Comparison of ENCODE assay signal across 1 cellular context in genomic region chr11:236774-237767, GRCh38.
TF ChIP-seq lines count a peak whose summit lies in the region.

Gene PSMD13, plus strand, starts transcription at chr11:236976. Its CDS starts 74 bp downstream, at chr11:237050.

TF ChIP-seq in HepG2, 621 proteins besides CTCF, POLR2A, EP300 and RAD21 (continued from another document and continues in another):
- TF ChIP-seq ARID5B (CRISPR knock-in tag; IDR thresholded peaks at IDR 0.05) (no peak), MTF2 (CRISPR knock-in tag; IDR thresholded peaks at IDR 0.05; ENCODE audit: borderline replicate concordance) (no peak), BRF2 (CRISPR knock-in tag; IDR thresholded peaks at IDR 0.05) (peak; percentile 38; the same call in 1 of the 2 replicates), KDM2A (CRISPR knock-in tag; IDR thresholded peaks at IDR 0.05; ENCODE audit: borderline replicate concordance, low read depth) (peak; percentile 81), ZNF83 (CRISPR knock-in tag; IDR thresholded peaks at IDR 0.05; ENCODE audit: borderline replicate concordance) (no peak), ZSCAN25 (CRISPR knock-in tag; IDR thresholded peaks at IDR 0.05) (no peak), SALL2 (CRISPR knock-in tag; IDR thresholded peaks at IDR 0.05) (peak; percentile 71; the same call in 1 of the 2 replicates), KDM4B (CRISPR knock-in tag; IDR thresholded peaks at IDR 0.05) (no peak), EEA1 (CRISPR knock-in tag; IDR thresholded peaks at IDR 0.05; ENCODE audit: borderline replicate concordance) (no peak), ZNF713 (CRISPR knock-in tag; IDR thresholded peaks at IDR 0.05) (peak; percentile 69; the same call in 1 of the 2 replicates), YY1 (IDR thresholded peaks at IDR 0.05; ENCODE audit: insufficient read depth, insufficient replicate concordance, low read depth, low read length) (peak; percentile 83), ZNF564 (CRISPR knock-in tag; IDR thresholded peaks at IDR 0.05) (no peak), ISX (CRISPR knock-in tag; conservative IDR thresholded peaks at IDR 0.05) (no peak), ZBTB34 (CRISPR knock-in tag; IDR thresholded peaks at IDR 0.05) (0 out of 2 replicates have a peak, but pooled peaks have one; percentile 49), CENPT (CRISPR knock-in tag; IDR thresholded peaks at IDR 0.05; ENCODE audit: low read depth) (no peak), NR2C2 (CRISPR knock-in tag; IDR thresholded peaks at IDR 0.05; ENCODE audit: borderline replicate concordance) (peak; percentile 88), REPIN1 (CRISPR knock-in tag; IDR thresholded peaks at IDR 0.05; ENCODE audit: borderline replicate concordance, low read depth) (no peak; the same call in 1 of the 2 replicates), ZNF577 (CRISPR knock-in tag; IDR thresholded peaks at IDR 0.05; ENCODE audit: borderline replicate concordance, low read depth) (no peak), ZNF513 (CRISPR knock-in tag; conservative IDR thresholded peaks at IDR 0.05) (no peak), IKZF5 (CRISPR knock-in tag; IDR thresholded peaks at IDR 0.05) (peak; percentile 73; the same call in 1 of the 2 replicates), SALL1 (CRISPR knock-in tag; IDR thresholded peaks at IDR 0.05) (no peak), TFE3 (CRISPR knock-in tag; IDR thresholded peaks at IDR 0.05) (peak; percentile 67; the same call in 1 of the 2 replicates), ZNF816 (CRISPR knock-in tag; IDR thresholded peaks at IDR 0.05; ENCODE audit: borderline replicate concordance) (0 out of 2 replicates have a peak, but pooled peaks have one; percentile 27), SMAD1 (CRISPR knock-in tag; IDR thresholded peaks at IDR 0.05; ENCODE audit: borderline replicate concordance, low read depth) (peak; percentile 81; the same call in 1 of the 2 replicates), ZMYM4 (CRISPR knock-in tag; IDR thresholded peaks at IDR 0.05) (peak; percentile 52; the same call in 1 of the 2 replicates), PTBP1 (IDR thresholded peaks at IDR 0.05; ENCODE audit: low read depth, low read length, poor library complexity, severe bottlenecking) (no peak), SETDB1 (CRISPR knock-in tag; IDR thresholded peaks at IDR 0.05; ENCODE audit: borderline replicate concordance) (no peak), CHD4 (IDR thresholded peaks at IDR 0.05; ENCODE audit: borderline replicate concordance, low read length) (no peak)
- TF ChIP-seq, protein P1, sequence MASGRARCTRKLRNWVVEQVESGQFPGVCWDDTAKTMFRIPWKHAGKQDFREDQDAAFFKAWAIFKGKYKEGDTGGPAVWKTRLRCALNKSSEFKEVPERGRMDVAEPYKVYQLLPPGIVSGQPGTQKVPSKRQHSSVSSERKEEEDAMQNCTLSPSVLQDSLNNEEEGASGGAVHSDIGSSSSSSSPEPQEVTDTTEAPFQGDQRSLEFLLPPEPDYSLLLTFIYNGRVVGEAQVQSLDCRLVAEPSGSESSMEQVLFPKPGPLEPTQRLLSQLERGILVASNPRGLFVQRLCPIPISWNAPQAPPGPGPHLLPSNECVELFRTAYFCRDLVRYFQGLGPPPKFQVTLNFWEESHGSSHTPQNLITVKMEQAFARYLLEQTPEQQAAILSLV (CRISPR knock-in tag; IDR thresholded peaks at IDR 0.05; ENCODE audit: borderline replicate concordance) = peak; percentile 41; the same call in 1 of the 2 replicates
- TF ChIP-seq, protein P2, sequence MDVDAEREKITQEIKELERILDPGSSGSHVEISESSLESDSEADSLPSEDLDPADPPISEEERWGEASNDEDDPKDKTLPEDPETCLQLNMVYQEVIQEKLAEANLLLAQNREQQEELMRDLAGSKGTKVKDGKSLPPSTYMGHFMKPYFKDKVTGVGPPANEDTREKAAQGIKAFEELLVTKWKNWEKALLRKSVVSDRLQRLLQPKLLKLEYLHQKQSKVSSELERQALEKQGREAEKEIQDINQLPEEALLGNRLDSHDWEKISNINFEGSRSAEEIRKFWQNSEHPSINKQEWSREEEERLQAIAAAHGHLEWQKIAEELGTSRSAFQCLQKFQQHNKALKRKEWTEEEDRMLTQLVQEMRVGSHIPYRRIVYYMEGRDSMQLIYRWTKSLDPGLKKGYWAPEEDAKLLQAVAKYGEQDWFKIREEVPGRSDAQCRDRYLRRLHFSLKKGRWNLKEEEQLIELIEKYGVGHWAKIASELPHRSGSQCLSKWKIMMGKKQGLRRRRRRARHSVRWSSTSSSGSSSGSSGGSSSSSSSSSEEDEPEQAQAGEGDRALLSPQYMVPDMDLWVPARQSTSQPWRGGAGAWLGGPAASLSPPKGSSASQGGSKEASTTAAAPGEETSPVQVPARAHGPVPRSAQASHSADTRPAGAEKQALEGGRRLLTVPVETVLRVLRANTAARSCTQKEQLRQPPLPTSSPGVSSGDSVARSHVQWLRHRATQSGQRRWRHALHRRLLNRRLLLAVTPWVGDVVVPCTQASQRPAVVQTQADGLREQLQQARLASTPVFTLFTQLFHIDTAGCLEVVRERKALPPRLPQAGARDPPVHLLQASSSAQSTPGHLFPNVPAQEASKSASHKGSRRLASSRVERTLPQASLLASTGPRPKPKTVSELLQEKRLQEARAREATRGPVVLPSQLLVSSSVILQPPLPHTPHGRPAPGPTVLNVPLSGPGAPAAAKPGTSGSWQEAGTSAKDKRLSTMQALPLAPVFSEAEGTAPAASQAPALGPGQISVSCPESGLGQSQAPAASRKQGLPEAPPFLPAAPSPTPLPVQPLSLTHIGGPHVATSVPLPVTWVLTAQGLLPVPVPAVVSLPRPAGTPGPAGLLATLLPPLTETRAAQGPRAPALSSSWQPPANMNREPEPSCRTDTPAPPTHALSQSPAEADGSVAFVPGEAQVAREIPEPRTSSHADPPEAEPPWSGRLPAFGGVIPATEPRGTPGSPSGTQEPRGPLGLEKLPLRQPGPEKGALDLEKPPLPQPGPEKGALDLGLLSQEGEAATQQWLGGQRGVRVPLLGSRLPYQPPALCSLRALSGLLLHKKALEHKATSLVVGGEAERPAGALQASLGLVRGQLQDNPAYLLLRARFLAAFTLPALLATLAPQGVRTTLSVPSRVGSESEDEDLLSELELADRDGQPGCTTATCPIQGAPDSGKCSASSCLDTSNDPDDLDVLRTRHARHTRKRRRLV (CRISPR knock-in tag; IDR thresholded peaks at IDR 0.05) = no peak
- TF ChIP-seq, protein P3, sequence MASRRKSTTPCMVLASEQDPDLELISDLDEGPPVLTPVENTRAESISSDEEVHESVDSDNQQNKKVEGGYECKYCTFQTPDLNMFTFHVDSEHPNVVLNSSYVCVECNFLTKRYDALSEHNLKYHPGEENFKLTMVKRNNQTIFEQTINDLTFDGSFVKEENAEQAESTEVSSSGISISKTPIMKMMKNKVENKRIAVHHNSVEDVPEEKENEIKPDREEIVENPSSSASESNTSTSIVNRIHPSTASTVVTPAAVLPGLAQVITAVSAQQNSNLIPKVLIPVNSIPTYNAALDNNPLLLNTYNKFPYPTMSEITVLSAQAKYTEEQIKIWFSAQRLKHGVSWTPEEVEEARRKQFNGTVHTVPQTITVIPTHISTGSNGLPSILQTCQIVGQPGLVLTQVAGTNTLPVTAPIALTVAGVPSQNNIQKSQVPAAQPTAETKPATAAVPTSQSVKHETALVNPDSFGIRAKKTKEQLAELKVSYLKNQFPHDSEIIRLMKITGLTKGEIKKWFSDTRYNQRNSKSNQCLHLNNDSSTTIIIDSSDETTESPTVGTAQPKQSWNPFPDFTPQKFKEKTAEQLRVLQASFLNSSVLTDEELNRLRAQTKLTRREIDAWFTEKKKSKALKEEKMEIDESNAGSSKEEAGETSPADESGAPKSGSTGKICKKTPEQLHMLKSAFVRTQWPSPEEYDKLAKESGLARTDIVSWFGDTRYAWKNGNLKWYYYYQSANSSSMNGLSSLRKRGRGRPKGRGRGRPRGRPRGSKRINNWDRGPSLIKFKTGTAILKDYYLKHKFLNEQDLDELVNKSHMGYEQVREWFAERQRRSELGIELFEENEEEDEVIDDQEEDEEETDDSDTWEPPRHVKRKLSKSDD (CRISPR knock-in tag; IDR thresholded peaks at IDR 0.05; ENCODE audit: low read depth) = no peak
- TF ChIP-seq, protein P4, sequence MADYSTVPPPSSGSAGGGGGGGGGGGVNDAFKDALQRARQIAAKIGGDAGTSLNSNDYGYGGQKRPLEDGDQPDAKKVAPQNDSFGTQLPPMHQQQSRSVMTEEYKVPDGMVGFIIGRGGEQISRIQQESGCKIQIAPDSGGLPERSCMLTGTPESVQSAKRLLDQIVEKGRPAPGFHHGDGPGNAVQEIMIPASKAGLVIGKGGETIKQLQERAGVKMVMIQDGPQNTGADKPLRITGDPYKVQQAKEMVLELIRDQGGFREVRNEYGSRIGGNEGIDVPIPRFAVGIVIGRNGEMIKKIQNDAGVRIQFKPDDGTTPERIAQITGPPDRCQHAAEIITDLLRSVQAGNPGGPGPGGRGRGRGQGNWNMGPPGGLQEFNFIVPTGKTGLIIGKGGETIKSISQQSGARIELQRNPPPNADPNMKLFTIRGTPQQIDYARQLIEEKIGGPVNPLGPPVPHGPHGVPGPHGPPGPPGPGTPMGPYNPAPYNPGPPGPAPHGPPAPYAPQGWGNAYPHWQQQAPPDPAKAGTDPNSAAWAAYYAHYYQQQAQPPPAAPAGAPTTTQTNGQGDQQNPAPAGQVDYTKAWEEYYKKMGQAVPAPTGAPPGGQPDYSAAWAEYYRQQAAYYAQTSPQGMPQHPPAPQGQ (CRISPR knock-in tag; IDR thresholded peaks at IDR 0.05; ENCODE audit: borderline replicate concordance) = no peak
